In the genomic region with DNA sequence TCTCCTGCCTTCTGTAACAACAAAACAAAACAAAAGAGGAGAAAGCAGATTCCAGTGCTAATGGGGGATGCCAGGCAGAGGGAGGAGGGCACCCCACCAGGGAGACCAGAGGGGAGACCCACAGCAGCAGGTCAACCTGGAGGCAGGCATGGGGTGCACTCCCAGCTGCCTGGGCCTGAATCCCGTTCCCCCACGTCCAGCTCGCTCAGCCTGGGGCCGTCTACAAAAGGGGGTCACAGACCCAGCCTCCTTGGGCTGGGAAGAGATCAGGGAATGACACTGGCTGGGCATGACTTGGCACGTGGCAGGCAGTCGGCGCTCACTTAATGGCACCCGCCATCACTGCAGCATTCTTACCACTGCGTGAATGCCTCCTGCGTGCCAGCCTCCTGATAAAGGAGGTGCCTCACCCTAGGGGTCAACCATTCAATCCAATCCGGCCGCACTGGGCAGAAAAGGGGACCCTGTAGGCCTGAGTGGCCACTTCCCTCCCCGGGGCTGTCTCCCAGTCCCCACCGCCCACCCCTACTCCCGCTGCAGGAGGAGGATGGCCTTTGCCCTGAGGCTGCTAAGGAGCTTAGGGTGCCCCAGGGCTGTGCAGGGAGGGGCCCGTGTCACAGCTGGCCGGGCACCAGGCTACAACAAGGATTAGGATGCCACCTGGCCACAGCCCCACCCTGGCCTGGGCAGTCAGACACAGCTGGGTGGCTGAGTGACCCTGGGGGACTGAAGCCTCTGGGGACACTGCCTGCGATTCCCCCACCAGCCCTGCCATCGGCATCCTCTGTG, we compare ENCODE assay signal across 9 cellular contexts.
DNase-seq lines count a peak whose midpoint lies in the region; ATAC-seq and TF ChIP-seq lines count a peak whose summit lies in the region.
"Had no signal": no experiment of that assay in that cellular context is flagged by ENCODE, and none has a peak within 500 bp of the region (broad histone marks: within the 10 kb centered on the region; RNA-seq: fewer than 3 reads in every experiment).

No MANE protein-coding gene starts in this region.

- intact Hi-C loops in activated CD4-positive, alpha-beta T cell treated with anti-CD3 and anti-CD28 coated beads for 36 hours (cut with DNase I, micrococcal nuclease) = loop anchor here in 1 of 2 experiments (1.0 kb wide), 1 partner anchor 27 kb away; no protein-coding TSS in a partner anchor

- no peak overlapping the region for H3K4me3 Mint-ChIP-seq in activated CD4-positive, alpha-beta T cell treated with anti-CD3 and anti-CD28 coated beads for 36 hours
- H3K4me3 Mint-ChIP-seq in IgD-negative memory B cell = peak overlapping the region in 2 of 4 donors; percentile 76 to 91
- H3K4me3 Mint-ChIP-seq in glutamatergic neuron (ENCODE audit: unreplicated experiment) = peak overlapping the region; percentile 79

- ATAC-seq in activated CD4-positive, alpha-beta T cell treated with anti-CD3 and anti-CD28 coated beads for 36 hours = peak; percentile 14
- ATAC-seq in GM19328 (IDR thresholded peaks at IDR 0.05; ENCODE audit: unreplicated experiment) = no peak

- CTCF ChIA-PET in activated CD4-positive, alpha-beta T cell treated with anti-CD3 and anti-CD28 coated beads for 36 hours (lab: Charles Lee) = interaction anchor here (1.0 kb wide), 1 partner anchor 464 kb away, joined by 3 read pairs; no protein-coding TSS in a partner anchor

- H3K27ac Mint-ChIP-seq in activated CD4-positive, alpha-beta T cell treated with anti-CD3 and anti-CD28 coated beads for 36 hours = peak overlapping the region; percentile 51
- peak overlapping the region; percentile 28 to 86 (median 57) for H3K27ac Mint-ChIP-seq in IgD-negative memory B cell
- H3K27ac Mint-ChIP-seq in glutamatergic neuron (ENCODE audit: unreplicated experiment) = peak overlapping the region; percentile 84

- POLR2A ChIA-PET in activated CD4-positive, alpha-beta T cell treated with anti-CD3 and anti-CD28 coated beads for 36 hours (lab: Charles Lee) = no interaction called here

- H3K4me1 Mint-ChIP-seq in activated CD4-positive, alpha-beta T cell treated with anti-CD3 and anti-CD28 coated beads for 36 hours = peaks cover 39% of the 10 kb centered on the region
- H3K4me1 Mint-ChIP-seq in IgD-negative memory B cell (peaks cover 22 to 36% (median 35%) of the 10 kb centered on the region in 3 donors), glutamatergic neuron (ENCODE audit: low read depth, unreplicated experiment) (peaks cover 29% of the 10 kb centered on the region)

- no peaks in the 10 kb centered on the region for H3K9me3 Mint-ChIP-seq in activated CD4-positive, alpha-beta T cell treated with anti-CD3 and anti-CD28 coated beads for 36 hours (ENCODE audit: low read depth)
- H3K9me3 Mint-ChIP-seq in IgD-negative memory B cell (peaks cover 0 to 2% (median 0%) of the 10 kb centered on the region in 3 donors), glutamatergic neuron (ENCODE audit: unreplicated experiment) (peaks cover 24% of the 10 kb centered on the region)

- H3K36me3 Mint-ChIP-seq in activated CD4-positive, alpha-beta T cell treated with anti-CD3 and anti-CD28 coated beads for 36 hours (ENCODE audit: low read depth) = peaks cover 56% of the 10 kb centered on the region
- peaks cover 24% of the 10 kb centered on the region for H3K36me3 Mint-ChIP-seq in IgD-negative memory B cell
- H3K36me3 Mint-ChIP-seq in glutamatergic neuron (ENCODE audit: unreplicated experiment) = no peaks in the 10 kb centered on the region

- no peaks in the 10 kb centered on the region for H3K27me3 Mint-ChIP-seq in activated CD4-positive, alpha-beta T cell treated with anti-CD3 and anti-CD28 coated beads for 36 hours
- H3K27me3 Mint-ChIP-seq in IgD-negative memory B cell (no peaks in the 10 kb centered on the region), glutamatergic neuron (ENCODE audit: unreplicated experiment) (peaks cover 25% of the 10 kb centered on the region)

- peak overlapping the region; percentile 57 for H3K27ac ChIP-seq in temporal lobe (ENCODE audit: low read depth, low read length)

- no peak for TF ChIP-seq CTCF in glutamatergic neuron (IDR thresholded peaks at IDR 0.05; ENCODE audit: partially characterized antibody, unreplicated experiment)

- DNase-seq in activated CD4-positive, alpha-beta T cell treated with anti-CD3 and anti-CD28 coated beads for 36 hours = no peak
- DNase-seq in activated CD4-positive, alpha-beta T cell treated with anti-CD3 and anti-CD28 coated beads for 4 hours = no peak
- no peak for DNase-seq in glutamatergic neuron
- no peak for DNase-seq in NCI-H446 treated with DMSO at 0.1 percent for 48 hours (lab: John Stamatoyannopoulos, UW)
- DNase-seq in NCI-H345 (lab: John Stamatoyannopoulos, UW) = no peak
- DNase-seq: SIG-M5 had no signal
